Comparison of ENCODE assay signal across 25 cellular contexts in the genomic region with DNA sequence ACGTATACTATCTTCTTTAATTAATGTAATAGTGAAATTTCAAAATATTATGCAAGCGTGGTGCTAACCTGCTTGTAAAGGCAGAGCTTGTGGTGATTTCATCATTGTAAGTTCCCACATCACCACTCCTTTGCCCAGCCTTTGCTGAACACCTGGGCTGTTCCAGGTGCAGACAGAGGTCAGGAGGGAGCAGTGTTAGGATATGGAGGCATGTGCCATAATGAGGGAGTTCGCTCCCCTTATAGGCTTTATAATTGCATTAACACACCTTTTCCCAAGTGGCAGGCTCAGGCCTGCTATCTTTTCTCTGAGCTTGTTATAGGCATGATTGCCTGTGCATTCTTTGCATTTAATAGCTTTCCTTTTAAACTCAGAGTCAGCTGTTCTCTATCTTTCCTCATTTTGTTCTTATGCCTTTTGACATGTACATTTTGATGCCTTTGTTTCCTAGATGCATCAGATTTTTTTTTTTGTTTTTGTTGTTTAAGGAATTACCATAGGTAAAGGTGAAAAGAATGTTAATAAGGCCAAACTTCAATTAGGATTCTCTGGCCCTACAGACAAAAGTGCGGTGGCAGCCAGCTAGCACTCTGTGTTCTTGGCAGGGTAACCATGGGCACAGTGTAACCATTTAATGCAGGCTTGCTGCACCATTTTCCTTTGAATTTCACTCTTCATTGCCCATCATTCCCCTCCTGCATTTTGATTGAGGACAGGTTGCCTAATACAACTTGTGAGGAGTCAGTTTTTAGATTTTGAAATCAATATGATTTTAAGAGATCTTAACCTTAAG. TPM values are rescaled to one million over a fixed set of nuclear protein-coding genes. Genes with fewer than 3 reads are reported as not detected.
DNase-seq lines count a peak whose midpoint lies in the region; ATAC-seq, FAIRE-seq and TF ChIP-seq lines count a peak whose summit lies in the region.
"Had no signal": no experiment of that assay in that cellular context is flagged by ENCODE, and none has a peak within 500 bp of the region (broad histone marks: within the 10 kb centered on the region; RNA-seq: fewer than 3 reads in every experiment).

No MANE protein-coding gene starts in this region.

- TF ChIP-seq CTCF in bronchial epithelial cell (IDR thresholded peaks at IDR 0.05; ENCODE audit: insufficient read depth, low read length, severe bottlenecking) = no peak
- TF ChIP-seq CTCF in glutamatergic neuron (IDR thresholded peaks at IDR 0.05; ENCODE audit: partially characterized antibody, unreplicated experiment) = no peak

- no peaks in the 10 kb centered on the region for H3K27me3 Mint-ChIP-seq in glutamatergic neuron (ENCODE audit: unreplicated experiment)
- H3K27me3 Mint-ChIP-seq: type B pancreatic cell had no signal

- H3K4me1 Mint-ChIP-seq in glutamatergic neuron (ENCODE audit: low read depth, unreplicated experiment) = peaks cover 4% of the 10 kb centered on the region

- no peaks in the 10 kb centered on the region for H3K27me3 ChIP-seq in bronchial epithelial cell (ENCODE audit: control insufficient read depth, insufficient read depth, low read length)
- H3K27me3 ChIP-seq in layer of hippocampus (ENCODE audit: control insufficient read depth, insufficient read depth, low read length) = no peaks in the 10 kb centered on the region
- H3K27me3 ChIP-seq: sigmoid colon, stomach had no signal

- no peaks in the 10 kb centered on the region for H3K36me3 Mint-ChIP-seq in glutamatergic neuron (ENCODE audit: unreplicated experiment)
- H3K36me3 Mint-ChIP-seq: type B pancreatic cell had no signal

- H3K27ac ChIP-seq in layer of hippocampus (ENCODE audit: low read depth, low read length) = peak overlapping the region; percentile 50
- H3K27ac ChIP-seq: GM23248, parathyroid adenoma, sigmoid colon, stomach had no signal

- no peak for DNase-seq in Right ventricle myocardium superior
- DNase-seq in left cardiac atrium = no peak
- peak; percentile 92 for DNase-seq in bronchial epithelial cell (ENCODE audit: low read depth)
- DNase-seq in SIG-M5 (lab: John Stamatoyannopoulos, UW) = no peak
- no peak for DNase-seq in activated CD4-positive, CD25-positive, alpha-beta regulatory T cell treated with anti-CD3 and anti-CD28 coated beads, Interleukin-2, amount 50 U/mL, for 72 hours
- no peak for DNase-seq in glutamatergic neuron
- DNase-seq: activated naive CD4-positive, alpha-beta T cell treated with anti-CD3 and anti-CD28 coated beads, Interleukin-2, amount 50 U/mL, for 16 hours; activated T-cell treated with anti-CD3 and anti-CD28 coated beads, Interleukin-2, amount 50 U/mL, for 4 hours; aorta; effector memory CD4-positive, alpha-beta T cell; GM23248; NCI-H1092 treated with DMSO at 0.1 percent for 48 hours; NCI-H2081 treated with DMSO at 0.1 percent for 48 hours; SHP77; sigmoid colon; stimulated activated CD4-positive, alpha-beta T cell treated with anti-CD3 and anti-CD28 coated beads, Interleukin-15, amount 100 ng/mL, for 24 hours; stomach; SW 1271 had no signal

- no peak overlapping the region for H3K27ac Mint-ChIP-seq in glutamatergic neuron (ENCODE audit: unreplicated experiment)
- H3K27ac Mint-ChIP-seq: mesothelial cell of epicardium; natural killer cell treated with Interleukin-12 subunit alpha and Interleukin-12 subunit beta and Interleukin-15 and Interleukin-18, amount 100 ng/mL, for 72 hours; type B pancreatic cell had no signal

- FAIRE-seq in bronchial epithelial cell (lab: Jason Lieb, UNC) = no peak
- FAIRE-seq: HepG2 had no signal

- H3K9me3 Mint-ChIP-seq in glutamatergic neuron (ENCODE audit: unreplicated experiment) = no peaks in the 10 kb centered on the region
- H3K9me3 Mint-ChIP-seq: activated T-cell treated with anti-CD3 and anti-CD28 coated beads, Interleukin-2, amount 50 U/mL, for 4 hours; mesothelial cell of epicardium; natural killer cell treated with Interleukin-12 subunit alpha and Interleukin-12 subunit beta and Interleukin-15 and Interleukin-18, amount 100 ng/mL, for 72 hours; type B pancreatic cell had no signal

- H3K36me3 ChIP-seq in bronchial epithelial cell (ENCODE audit: control insufficient read depth, insufficient read depth, low read length) = peaks cover 4% of the 10 kb centered on the region

- no peak overlapping the region for H3K4me3 ChIP-seq in bronchial epithelial cell (ENCODE audit: low read depth, low read length)
- H3K4me3 ChIP-seq: GM23248, sigmoid colon, stomach had no signal

- intact Hi-C loops in Right ventricle myocardium superior (cut with DNase I) (no loop called here), left cardiac atrium (cut with DNase I) (no loop called here)

- no peak overlapping the region for H3K4me3 Mint-ChIP-seq in glutamatergic neuron (ENCODE audit: unreplicated experiment)
- H3K4me3 Mint-ChIP-seq: activated T-cell treated with anti-CD3 and anti-CD28 coated beads, Interleukin-2, amount 50 U/mL, for 4 hours; mesothelial cell of epicardium; natural killer cell treated with Interleukin-12 subunit alpha and Interleukin-12 subunit beta and Interleukin-15 and Interleukin-18, amount 100 ng/mL, for 72 hours; type B pancreatic cell had no signal

- ATAC-seq in Right ventricle myocardium superior (ENCODE audit: poor library complexity) (peak; percentile 71), left cardiac atrium (no peak), GM18907 (IDR thresholded peaks at IDR 0.05; ENCODE audit: unreplicated experiment) (no peak)
- ATAC-seq: activated T-cell treated with anti-CD3 and anti-CD28 coated beads, Interleukin-2, amount 50 U/mL, for 4 hours; HepG2; natural killer cell treated with Interleukin-12 subunit alpha and Interleukin-12 subunit beta and Interleukin-15 and Interleukin-18, amount 100 ng/mL, for 72 hours had no signal

RNA-seq across cellular contexts. Expression of gene NPL, which starts 12.6 kb away (rescaled TPM):
- total RNA-seq in Right ventricle myocardium superior (5.3 TPM), left cardiac atrium (10 to 100 TPM in 1 of 2 donors, 1 to 10 TPM in 1; 6.7 to 16.7 TPM), bronchial epithelial cell (2.4 and 18.8 TPM in 2 replicates), glutamatergic neuron (ENCODE audit: unreplicated experiment) (2.3 TPM)

RNA-seq across cellular contexts. Expression of gene DHX9, which starts 36.9 kb away (rescaled TPM):
- total RNA-seq in Right ventricle myocardium superior (54.9 TPM), left cardiac atrium (10 to 100 TPM; 67.4 to 89.0 TPM), bronchial epithelial cell (78.1 and 96.9 TPM in 2 replicates), glutamatergic neuron (ENCODE audit: unreplicated experiment) (215 TPM)
